In the genomic region with DNA sequence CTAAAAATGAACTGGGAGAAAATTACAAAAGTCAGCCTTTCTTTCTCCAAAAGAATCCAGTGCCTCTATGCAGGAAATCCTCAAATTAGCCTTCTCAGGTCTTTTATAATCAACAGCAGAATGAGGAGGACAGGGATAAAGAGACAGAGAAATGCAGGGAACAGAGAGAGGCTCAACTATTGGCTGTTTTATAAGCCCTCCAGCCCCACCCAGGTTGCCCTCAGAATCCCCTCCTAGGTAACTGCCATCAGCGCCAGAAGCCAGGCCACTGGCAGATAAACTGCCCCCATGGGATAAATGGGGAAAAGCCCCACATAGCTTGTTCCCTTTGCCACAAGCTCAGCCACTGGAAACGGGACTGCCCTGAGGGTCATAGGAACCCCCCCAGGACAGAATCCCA, we compare ENCODE assay signal across 1 cellular context.
TF ChIP-seq lines count a peak whose summit lies in the region.

No MANE protein-coding gene starts in this region.

TF ChIP-seq in HEK293, 187 proteins besides CTCF, POLR2A, EP300 and RAD21 (continued from another document):
- TF ChIP-seq, protein P1, sequence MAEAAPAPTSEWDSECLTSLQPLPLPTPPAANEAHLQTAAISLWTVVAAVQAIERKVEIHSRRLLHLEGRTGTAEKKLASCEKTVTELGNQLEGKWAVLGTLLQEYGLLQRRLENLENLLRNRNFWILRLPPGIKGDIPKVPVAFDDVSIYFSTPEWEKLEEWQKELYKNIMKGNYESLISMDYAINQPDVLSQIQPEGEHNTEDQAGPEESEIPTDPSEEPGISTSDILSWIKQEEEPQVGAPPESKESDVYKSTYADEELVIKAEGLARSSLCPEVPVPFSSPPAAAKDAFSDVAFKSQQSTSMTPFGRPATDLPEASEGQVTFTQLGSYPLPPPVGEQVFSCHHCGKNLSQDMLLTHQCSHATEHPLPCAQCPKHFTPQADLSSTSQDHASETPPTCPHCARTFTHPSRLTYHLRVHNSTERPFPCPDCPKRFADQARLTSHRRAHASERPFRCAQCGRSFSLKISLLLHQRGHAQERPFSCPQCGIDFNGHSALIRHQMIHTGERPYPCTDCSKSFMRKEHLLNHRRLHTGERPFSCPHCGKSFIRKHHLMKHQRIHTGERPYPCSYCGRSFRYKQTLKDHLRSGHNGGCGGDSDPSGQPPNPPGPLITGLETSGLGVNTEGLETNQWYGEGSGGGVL (tag by site-specific recombination; IDR thresholded peaks at IDR 0.05) = peak; percentile 21; the same call in 1 of the 2 replicates
TF ChIP-seq in HEK293: peak in this region for 1.
